In genomic region chr2:217246108-217246507, GRCh38 we compare ENCODE assay signal across 27 cellular contexts.
A peak's percentile ranks its signal among the peaks of the same experiment; 100 is the strongest.
DNase-seq lines count a peak whose midpoint lies in the region; ATAC-seq and TF ChIP-seq lines count a peak whose summit lies in the region.
"Had no signal": no experiment of that assay in that cellular context is flagged by ENCODE, and none has a peak within 500 bp of the region (broad histone marks: within the 10 kb centered on the region; RNA-seq: fewer than 3 reads in every experiment).

No MANE protein-coding gene starts in this region.

- no peaks in the 10 kb centered on the region for H3K9me3 ChIP-seq in neuronal stem cell (replicated peaks in 1 of 2; ENCODE audit: control insufficient read depth in 2 of 2, insufficient read depth in 1 of 2, low read depth in 1 of 2, low read length in 2 of 2)
- no peaks in the 10 kb centered on the region for H3K9me3 ChIP-seq in uterus
- H3K9me3 ChIP-seq: A549; BLaER1 treated with 17β-estradiol and CSF1 and Interleukin-3, amounts not matched to agents 10 nM and 100 nM; HAP-1; SJCRH30 had no signal

- peaks cover 11% of the 10 kb centered on the region for H3K27me3 Mint-ChIP-seq in activated T-cell treated with anti-CD3 and anti-CD28 coated beads, Interleukin-2, amount 50 U/mL, for 4 hours (ENCODE audit: low read depth)
- peaks cover 16% of the 10 kb centered on the region for H3K27me3 Mint-ChIP-seq in activated naive CD8-positive, alpha-beta T cell treated with anti-CD3 and anti-CD28 coated beads, Interleukin-2, amount 50 U/mL, for 24 hours
- H3K27me3 Mint-ChIP-seq in stimulated activated memory B cell treated with anti-CD40 and anti-IgM and Interleukin-4, amounts not matched to agents 10 μg/mL and 1 μg/mL and 100 μg/mL, for 72 hours: peaks cover 7% of the 10 kb centered on the region
- H3K27me3 Mint-ChIP-seq: CD4-positive, alpha-beta T cell had no signal

- no peak overlapping the region for H4K91ac ChIP-seq in neuronal stem cell (ENCODE audit: low read depth, low read length, poor library complexity)

- H3K23ac ChIP-seq in neuronal stem cell (ENCODE audit: low read depth, low read length, poor library complexity): no peak overlapping the region

- H3K27ac ChIP-seq in neuronal stem cell (replicated peaks; ENCODE audit: low read length) (no peak overlapping the region), uterus (peak overlapping the region; percentile 76 to 95)
- H3K27ac ChIP-seq: A549; BLaER1 treated with 17β-estradiol and CSF1 and Interleukin-3, amounts not matched to agents 10 nM and 100 nM; KMS-11; PC-9; SJCRH30 had no signal

- no peaks in the 10 kb centered on the region for H3K36me3 Mint-ChIP-seq in activated T-cell treated with anti-CD3 and anti-CD28 coated beads, Interleukin-2, amount 50 U/mL, for 4 hours (ENCODE audit: insufficient read depth)
- H3K36me3 Mint-ChIP-seq in activated naive CD8-positive, alpha-beta T cell treated with anti-CD3 and anti-CD28 coated beads, Interleukin-2, amount 50 U/mL, for 24 hours (ENCODE audit: low read depth): no peaks in the 10 kb centered on the region
- H3K36me3 Mint-ChIP-seq in stimulated activated memory B cell treated with anti-CD40 and anti-IgM and Interleukin-4, amounts not matched to agents 10 μg/mL and 1 μg/mL and 100 μg/mL, for 72 hours: no peaks in the 10 kb centered on the region
- H3K36me3 Mint-ChIP-seq: IgD-negative memory B cell had no signal

- H2BK15ac ChIP-seq in neuronal stem cell (ENCODE audit: low read length): no peak overlapping the region

- H3K27me3 ChIP-seq in neuronal stem cell (ENCODE audit: control insufficient read depth in 3 of 3, insufficient read depth in 3 of 3, low read depth in 1 of 3, low read length in 3 of 3): no peaks in the 10 kb centered on the region
- H3K27me3 ChIP-seq in uterus: no peaks in the 10 kb centered on the region
- H3K27me3 ChIP-seq: SJCRH30 had no signal

- peak; percentile 54 to 67 for ATAC-seq in activated T-cell treated with anti-CD3 and anti-CD28 coated beads, Interleukin-2, amount 50 U/mL, for 4 hours
- ATAC-seq in activated naive CD8-positive, alpha-beta T cell treated with anti-CD3 and anti-CD28 coated beads, Interleukin-2, amount 50 U/mL, for 24 hours: peak; percentile 75
- no peak for ATAC-seq in stimulated activated memory B cell treated with anti-CD40 and anti-IgM and Interleukin-4, amounts not matched to agents 10 μg/mL and 1 μg/mL and 100 μg/mL, for 72 hours
- no peak for ATAC-seq in HG02981 (IDR thresholded peaks at IDR 0.05; ENCODE audit: unreplicated experiment)
- ATAC-seq: A549, Right ventricle myocardium inferior had no signal

- H3K4me2 ChIP-seq in neuronal stem cell (ENCODE audit: insufficient read depth, low read length, poor library complexity, severe bottlenecking): no peak overlapping the region
- H3K4me2 ChIP-seq: A549, KMS-11, PC-9 had no signal

- peak overlapping the region; percentile 10 for H2AK5ac ChIP-seq in neuronal stem cell (ENCODE audit: low read depth, low read length)

- no peak overlapping the region for H2AFZ ChIP-seq in neuronal stem cell (ENCODE audit: low read length)
- H2AFZ ChIP-seq: PC-9 had no signal

- H3K4me3 ChIP-seq in neuronal stem cell (ENCODE audit: low read length in 2 of 2) (no peak overlapping the region), uterus (no peak overlapping the region)
- H3K4me3 ChIP-seq: A549; BLaER1 treated with 17β-estradiol and CSF1 and Interleukin-3, amounts not matched to agents 10 nM and 100 nM; HAP-1; PC-9; SJCRH30 had no signal

- peaks cover 9 to 19% of the 10 kb centered on the region in 2 donors for H3K4me1 ChIP-seq in neuronal stem cell (ENCODE audit: control insufficient read depth in 2 of 2, insufficient read depth in 1 of 2, low read depth in 1 of 2, low read length in 2 of 2)
- H3K4me1 ChIP-seq in uterus: peaks cover 13% of the 10 kb centered on the region in 2 donors
- H3K4me1 ChIP-seq: A549 had no signal

- no peak overlapping the region for H2BK12ac ChIP-seq in neuronal stem cell (ENCODE audit: low read length)

- H3K4me1 Mint-ChIP-seq in activated T-cell treated with anti-CD3 and anti-CD28 coated beads, Interleukin-2, amount 50 U/mL, for 4 hours (ENCODE audit: low read depth): no peaks in the 10 kb centered on the region
- peaks cover 9% of the 10 kb centered on the region for H3K4me1 Mint-ChIP-seq in activated naive CD8-positive, alpha-beta T cell treated with anti-CD3 and anti-CD28 coated beads, Interleukin-2, amount 50 U/mL, for 24 hours
- no peaks in the 10 kb centered on the region for H3K4me1 Mint-ChIP-seq in stimulated activated memory B cell treated with anti-CD40 and anti-IgM and Interleukin-4, amounts not matched to agents 10 μg/mL and 1 μg/mL and 100 μg/mL, for 72 hours
- H3K4me1 Mint-ChIP-seq: IgD-negative memory B cell had no signal

- no peak overlapping the region for H2BK120ac ChIP-seq in neuronal stem cell (ENCODE audit: low read depth, low read length)

- H3K18ac ChIP-seq in neuronal stem cell (ENCODE audit: low read length): peak overlapping the region; percentile 13

- TF ChIP-seq POLR2A in uterus (IDR thresholded peaks at IDR 0.05): no peak

- TF ChIP-seq CTCF in uterus (IDR thresholded peaks at IDR 0.05): no peak

- H4K8ac ChIP-seq in neuronal stem cell (ENCODE audit: low read depth, low read length): no peak overlapping the region

- no peaks in the 10 kb centered on the region for H3K9me3 Mint-ChIP-seq in activated T-cell treated with anti-CD3 and anti-CD28 coated beads, Interleukin-2, amount 50 U/mL, for 4 hours
- H3K9me3 Mint-ChIP-seq in activated naive CD8-positive, alpha-beta T cell treated with anti-CD3 and anti-CD28 coated beads, Interleukin-2, amount 50 U/mL, for 24 hours: no peaks in the 10 kb centered on the region
- H3K9me3 Mint-ChIP-seq in stimulated activated memory B cell treated with anti-CD40 and anti-IgM and Interleukin-4, amounts not matched to agents 10 μg/mL and 1 μg/mL and 100 μg/mL, for 72 hours: no peaks in the 10 kb centered on the region
- H3K9me3 Mint-ChIP-seq: CD4-positive, alpha-beta T cell; HFFc6; IgD-negative memory B cell had no signal

- intact Hi-C loops in uterus (cut with DNase I; ENCODE audit: low total_unique reads): no loop called here

- no peak overlapping the region for H3K4me3 Mint-ChIP-seq in activated T-cell treated with anti-CD3 and anti-CD28 coated beads, Interleukin-2, amount 50 U/mL, for 4 hours
- no peak overlapping the region for H3K4me3 Mint-ChIP-seq in activated naive CD8-positive, alpha-beta T cell treated with anti-CD3 and anti-CD28 coated beads, Interleukin-2, amount 50 U/mL, for 24 hours
- no peak overlapping the region for H3K4me3 Mint-ChIP-seq in stimulated activated memory B cell treated with anti-CD40 and anti-IgM and Interleukin-4, amounts not matched to agents 10 μg/mL and 1 μg/mL and 100 μg/mL, for 72 hours
- H3K4me3 Mint-ChIP-seq: CD4-positive, alpha-beta T cell; HFFc6; IgD-negative memory B cell had no signal

- H3K79me1 ChIP-seq in neuronal stem cell (ENCODE audit: low read depth, low read length): no peaks in the 10 kb centered on the region

- no peaks in the 10 kb centered on the region for H3K36me3 ChIP-seq in neuronal stem cell (replicated peaks in 1 of 2; ENCODE audit: control insufficient read depth in 2 of 2, insufficient read depth in 2 of 2, low read length in 2 of 2)
- H3K36me3 ChIP-seq in uterus: no peaks in the 10 kb centered on the region
- H3K36me3 ChIP-seq: BLaER1 treated with 17β-estradiol and CSF1 and Interleukin-3, amounts not matched to agents 10 nM and 100 nM; HAP-1; SJCRH30 had no signal

- no peak overlapping the region for H3K27ac Mint-ChIP-seq in activated naive CD8-positive, alpha-beta T cell treated with anti-CD3 and anti-CD28 coated beads, Interleukin-2, amount 50 U/mL, for 24 hours
- H3K27ac Mint-ChIP-seq in stimulated activated memory B cell treated with anti-CD40 and anti-IgM and Interleukin-4, amounts not matched to agents 10 μg/mL and 1 μg/mL and 100 μg/mL, for 72 hours: no peak overlapping the region
- H3K27ac Mint-ChIP-seq: CD4-positive, alpha-beta T cell; HFFc6; IgD-negative memory B cell had no signal

- no peak overlapping the region for H3K14ac ChIP-seq in neuronal stem cell (ENCODE audit: low read length)

- DNase-seq in activated T-cell treated with anti-CD3 and anti-CD28 coated beads, Interleukin-2, amount 50 U/mL, for 4 hours: no peak
- DNase-seq in activated T-cell treated with anti-CD3 and anti-CD28 coated beads for 4 hours (no peak), neuronal stem cell (ENCODE audit: low spot score) (no peak), uterus (no peak), D341Med (ENCODE audit: low spot score) (no peak)
- DNase-seq in activated naive CD8-positive, alpha-beta T cell treated with anti-CD3 and anti-CD28 coated beads, Interleukin-2, amount 50 U/mL, for 24 hours: no peak
- DNase-seq: AML-193; CD4-positive, alpha-beta T cell; COR-L47; GOT3; HFFc6; MM.1S; NCI-H2029 treated with DMSO at 0.1 percent for 48 hours; NCI-H446 treated with DMSO at 0.1 percent for 48 hours; NCI-H526; NCI-H82; NK-92 treated with Interleukin-12 subunit alpha and Interleukin-12 subunit beta, amount 100 ng/mL, for 24 hours; PC-9; SJCRH30 had no signal

- H3K4ac ChIP-seq in neuronal stem cell (ENCODE audit: low read length): no peak overlapping the region

- no peak overlapping the region for H3K9ac ChIP-seq in neuronal stem cell (ENCODE audit: low read depth, low read length, poor library complexity)
- H3K9ac ChIP-seq: BLaER1 treated with 17β-estradiol and CSF1 and Interleukin-3, amounts not matched to agents 10 nM and 100 nM; KMS-11 had no signal

- no CpG with 5 or more reads among the region's 6 CpGs for WGBS in neuronal stem cell (ENCODE audit: extremely low coverage in 2 of 2, insufficient read length in 2 of 2, insufficient replicate concordance in 1 of 2), 2 donors

- H2BK5ac ChIP-seq in neuronal stem cell (ENCODE audit: low read length): no peak overlapping the region

Comparison
In these comparisons a context has a peak if more than half of its experiments do, and no peak if none do; other contexts are left out.
1. ATAC-seq: peak in activated T-cell treated with anti-CD3 and anti-CD28 coated beads, Interleukin-2, amount 50 U/mL, for 4 hours (2 of 2) and activated naive CD8-positive, alpha-beta T cell treated with anti-CD3 and anti-CD28 coated beads, Interleukin-2, amount 50 U/mL, for 24 hours (single experiment); none in stimulated activated memory B cell treated with anti-CD40 and anti-IgM and Interleukin-4, amounts not matched to agents 10 μg/mL and 1 μg/mL and 100 μg/mL, for 72 hours (single experiment) and HG02981 (single experiment).